ENCODE assay signal across 15 cellular contexts in genomic region chr3:193903257-193903807, GRCh38.
"Had no signal": no experiment of that assay in that cellular context is flagged by ENCODE, and none has a peak within 500 bp of the region (broad histone marks: within the 10 kb centered on the region; RNA-seq: fewer than 3 reads in every experiment).

No MANE protein-coding gene starts in this region.

- DNase-seq: activated CD4-positive, alpha-beta T cell treated with anti-CD3 and anti-CD28 coated beads, Interleukin-2, amount 50 U/mL, for 48 hours; activated CD4-positive, CD25-positive, alpha-beta regulatory T cell treated with anti-CD3 and anti-CD28 coated beads, Interleukin-2, amount 50 U/mL, for 72 hours; activated naive CD4-positive, alpha-beta T cell treated with anti-CD3 and anti-CD28 coated beads for 36 hours; activated naive CD8-positive, alpha-beta T cell treated with anti-CD3 and anti-CD28 coated beads, Interleukin-2, amount 50 U/mL, for 24 hours; activated T-cell treated with anti-CD3 and anti-CD28 coated beads, Interleukin-2, amount 50 U/mL, for 1 hour; aorta; gastrocnemius medialis; heart right ventricle; left cardiac atrium; retina; tibial artery had no signal

- H3K27me3 Mint-ChIP-seq: activated naive CD8-positive, alpha-beta T cell treated with anti-CD3 and anti-CD28 coated beads, Interleukin-2, amount 50 U/mL, for 24 hours had no signal

- H3K27ac ChIP-seq: gastrocnemius medialis, heart right ventricle, tibial artery had no signal

- H3K27me3 ChIP-seq: gastrocnemius medialis had no signal

- H3K4me3 ChIP-seq: gastrocnemius medialis, heart right ventricle, lung, tibial artery had no signal

- ATAC-seq: activated naive CD8-positive, alpha-beta T cell treated with anti-CD3 and anti-CD28 coated beads, Interleukin-2, amount 50 U/mL, for 24 hours; gastrocnemius medialis; left cardiac atrium; stimulated activated effector memory CD8-positive, alpha-beta T cell treated with anti-CD3 and anti-CD28 coated beads, Interleukin-12 subunit alpha, Interleukin-12 subunit beta, amount 100 ng/mL, for 72 hours had no signal

- H3K4me1 ChIP-seq: gastrocnemius medialis, heart right ventricle, tibial artery had no signal

- H3K36me3 ChIP-seq: gastrocnemius medialis, heart right ventricle, tibial artery had no signal

- H3K4me1 Mint-ChIP-seq: activated naive CD8-positive, alpha-beta T cell treated with anti-CD3 and anti-CD28 coated beads, Interleukin-2, amount 50 U/mL, for 24 hours; stimulated activated effector memory CD8-positive, alpha-beta T cell treated with anti-CD3 and anti-CD28 coated beads, Interleukin-12 subunit alpha, Interleukin-12 subunit beta, amount 100 ng/mL, for 72 hours had no signal

- H3K36me3 Mint-ChIP-seq: stimulated activated effector memory CD8-positive, alpha-beta T cell treated with anti-CD3 and anti-CD28 coated beads, Interleukin-12 subunit alpha, Interleukin-12 subunit beta, amount 100 ng/mL, for 72 hours had no signal

- H3K9me3 ChIP-seq: gastrocnemius medialis had no signal

- H3K4me3 Mint-ChIP-seq: activated naive CD4-positive, alpha-beta T cell treated with anti-CD3 and anti-CD28 coated beads for 36 hours; activated naive CD8-positive, alpha-beta T cell treated with anti-CD3 and anti-CD28 coated beads, Interleukin-2, amount 50 U/mL, for 24 hours; dendritic cell treated with granulocyte-macrophage colony-stimulating factor and Interleukin-4, amounts not matched to agents 40 ng/mL and 50 ng/mL, for 4 days; stimulated activated effector memory CD8-positive, alpha-beta T cell treated with anti-CD3 and anti-CD28 coated beads, Interleukin-12 subunit alpha, Interleukin-12 subunit beta, amount 100 ng/mL, for 72 hours had no signal

- H3K27ac Mint-ChIP-seq: activated naive CD4-positive, alpha-beta T cell treated with anti-CD3 and anti-CD28 coated beads for 36 hours; activated naive CD8-positive, alpha-beta T cell treated with anti-CD3 and anti-CD28 coated beads, Interleukin-2, amount 50 U/mL, for 24 hours; activated T-helper 2 cell treated with anti-CD3 and anti-CD28 coated beads, Interferon-gamma antibody, Interleukin-2, Interleukin-4, amounts not matched to agents 10 μg/mL and 5 μg/mL and 100 μg/mL, durations not matched to agents 14 hours and 24 hours and 36 hours; dendritic cell treated with granulocyte-macrophage colony-stimulating factor and Interleukin-4, amounts not matched to agents 40 ng/mL and 50 ng/mL, for 4 days; stimulated activated effector memory CD8-positive, alpha-beta T cell treated with anti-CD3 and anti-CD28 coated beads, Interleukin-12 subunit alpha, Interleukin-12 subunit beta, amount 100 ng/mL, for 72 hours had no signal
